In genomic region chr9:137000177-137000930, GRCh38 we compare ENCODE assay signal across 10 cellular contexts. TPM values are rescaled to one million over a fixed set of nuclear protein-coding genes. Genes with fewer than 3 reads are reported as not detected.
DNase-seq lines count a peak whose midpoint lies in the region; ATAC-seq and TF ChIP-seq lines count a peak whose summit lies in the region.
"Had no signal": no experiment of that assay in that cellular context is flagged by ENCODE, and none has a peak within 500 bp of the region (broad histone marks: within the 10 kb centered on the region; RNA-seq: fewer than 3 reads in every experiment).

No MANE protein-coding gene starts in this region.

- H3K27ac Mint-ChIP-seq in chondrocyte (ENCODE audit: unreplicated experiment) (peak overlapping the region; percentile 85), type B pancreatic cell (peak overlapping the region; percentile 86)

- peaks cover 4% of the 10 kb centered on the region for H3K9me3 Mint-ChIP-seq in chondrocyte (ENCODE audit: low read depth)
- peaks cover 4% of the 10 kb centered on the region for H3K9me3 Mint-ChIP-seq in type B pancreatic cell

- H3K27me3 Mint-ChIP-seq in chondrocyte (ENCODE audit: low read depth): no peaks in the 10 kb centered on the region
- H3K27me3 Mint-ChIP-seq in type B pancreatic cell: peaks cover 4% of the 10 kb centered on the region

- H3K4me3 ChIP-seq in GM12864 (ENCODE audit: low read depth, low read length): no peak overlapping the region
- H3K4me3 ChIP-seq: SJCRH30 had no signal

- ATAC-seq in GM21515 (IDR thresholded peaks at IDR 0.05; ENCODE audit: unreplicated experiment) (peak; percentile 69), Right ventricle myocardium inferior (no peak)

- no peaks in the 10 kb centered on the region for H3K36me3 Mint-ChIP-seq in chondrocyte (ENCODE audit: low read depth)
- no peaks in the 10 kb centered on the region for H3K36me3 Mint-ChIP-seq in type B pancreatic cell

- H3K4me3 Mint-ChIP-seq in chondrocyte (ENCODE audit: unreplicated experiment) (no peak overlapping the region), type B pancreatic cell (peak overlapping the region; percentile 40)

- H3K4me1 Mint-ChIP-seq in chondrocyte (ENCODE audit: low read depth) (peaks cover 47% of the 10 kb centered on the region), type B pancreatic cell (ENCODE audit: unreplicated experiment) (no peaks in the 10 kb centered on the region)

- intact Hi-C loops in Right ventricle myocardium inferior (cut with DNase I): no loop called here

- TF ChIP-seq CTCF in GM12864 (IDR thresholded peaks at IDR 0.05; ENCODE audit: low read depth, low read length, missing control alignments) (no peak), chondrocyte (IDR thresholded peaks at IDR 0.05) (no peak), type B pancreatic cell (conservative IDR thresholded peaks at IDR 0.05) (no peak)

- DNase-seq in GM12864 (ENCODE audit: low read depth) (peak; percentile 75), M059J (ENCODE audit: low read depth) (peak; percentile 58), chondrocyte (ENCODE audit: low spot score) (no peak), type B pancreatic cell (ENCODE audit: extremely low spot score, unreplicated experiment) (no peak), Right ventricle myocardium inferior (ENCODE audit: missing footprints) (no peak), COLO668 (lab: John Stamatoyannopoulos, UW; ENCODE audit: unreplicated experiment) (no peak), GOT3 (lab: John Stamatoyannopoulos, UW) (no peak)

RNA-seq across cellular contexts. Expression of gene CLIC3, which starts 4.0 kb away (rescaled TPM):
- 11.0 and 18.9 TPM in 2 replicates for total RNA-seq in M059J (2014; rRNA removed; shearing (Covaris generic))
- total RNA-seq in chondrocyte: 4.9 to 5.5 TPM in 2 of 3 replicates, not detected in the other
- total RNA-seq in type B pancreatic cell (ENCODE audit: low replicate concordance): 38.6 and 63.3 TPM in 2 replicates
- total RNA-seq in Right ventricle myocardium inferior: 1.1 TPM
- total RNA-seq: lung microvascular endothelial cell had no signal

RNA-seq across cellular contexts. Expression of gene PAXX, which starts 8.1 kb away (rescaled TPM):
- 53.1 and 59.0 TPM in 2 replicates for total RNA-seq in M059J (2014; rRNA removed; shearing (Covaris generic))
- 34.4 to 38.7 TPM (median 36.8 TPM) in 3 replicates for total RNA-seq in chondrocyte
- 63.4 and 100 TPM in 2 replicates for total RNA-seq in type B pancreatic cell (ENCODE audit: low replicate concordance)
- 26.9 TPM for total RNA-seq in Right ventricle myocardium inferior

RNA-seq across cellular contexts. Expression of gene LCNL1, which starts 17.6 kb away (rescaled TPM):
- total RNA-seq in M059J (2014; rRNA removed; shearing (Covaris generic)): not detected in 2 replicates
- 0.15 to 5.8 TPM (median 5.2 TPM) in 3 replicates for total RNA-seq in chondrocyte
- not detected in 2 replicates for total RNA-seq in type B pancreatic cell (ENCODE audit: low replicate concordance)
- 8.6 TPM for total RNA-seq in Right ventricle myocardium inferior
- total RNA-seq: lung microvascular endothelial cell, SJCRH30 had no signal

RNA-seq across cellular contexts. Expression of gene PTGDS, which starts 23.1 kb away (rescaled TPM):
- total RNA-seq in M059J (2014; rRNA removed; shearing (Covaris generic)): not detected in 2 replicates
- total RNA-seq in chondrocyte (24.2 to 80.4 TPM (median 76.8 TPM) in 3 replicates), type B pancreatic cell (ENCODE audit: low replicate concordance) (1.4 and 1.7 TPM in 2 replicates), Right ventricle myocardium inferior (6,282 TPM)
- total RNA-seq: SJCRH30 had no signal

RNA-seq across cellular contexts. Expression of gene ABCA2, which starts 27.7 kb away (rescaled TPM):
- total RNA-seq in M059J (2014; rRNA removed; shearing (Covaris generic)): 9.2 and 10.2 TPM in 2 replicates
- 55.3 to 62.4 TPM (median 59.1 TPM) in 3 replicates for total RNA-seq in chondrocyte
- total RNA-seq in type B pancreatic cell (ENCODE audit: low replicate concordance): 44.7 and 47.7 TPM in 2 replicates
- 28.2 TPM for total RNA-seq in Right ventricle myocardium inferior

Comparison
In these comparisons a context has a peak if more than half of its experiments do, and no peak if none do; other contexts are left out.
1. DNase-seq: peak in GM12864 (single experiment) and M059J (single experiment); none in chondrocyte (single experiment), type B pancreatic cell (single experiment), Right ventricle myocardium inferior (single experiment), COLO668 (single experiment) and GOT3 (single experiment).